18 cellular contexts compared by ENCODE assay signal in genomic region chr2:204738721-204739120, GRCh38.
A peak's percentile ranks its signal among the peaks of the same experiment; 100 is the strongest.
DNase-seq lines count a peak whose midpoint lies in the region; ATAC-seq and TF ChIP-seq lines count a peak whose summit lies in the region.
"Had no signal": no experiment of that assay in that cellular context is flagged by ENCODE, and none has a peak within 500 bp of the region (broad histone marks: within the 10 kb centered on the region; RNA-seq: fewer than 3 reads in every experiment).

No MANE protein-coding gene starts in this region.

- no peak overlapping the region for H3K4me3 ChIP-seq in AG04449 (ENCODE audit: low read depth, low read length)
- H3K4me3 ChIP-seq in GM23248: no peak overlapping the region
- no peak overlapping the region for H3K4me3 ChIP-seq in adipocyte (ENCODE audit: low read length)
- no peak overlapping the region for H3K4me3 ChIP-seq in fibroblast of mammary gland (ENCODE audit: control insufficient read depth, low read depth, low read length)
- no peak overlapping the region for H3K4me3 ChIP-seq in vagina
- H3K4me3 ChIP-seq: SJCRH30 had no signal

- intact Hi-C loops in vagina (cut with DNase I): no loop called here

- TF ChIP-seq CTCF in AG04449 (IDR thresholded peaks at IDR 0.05; ENCODE audit: insufficient read depth, low read length, missing control alignments) (no peak), fibroblast of mammary gland (conservative IDR thresholded peaks at IDR 0.05; ENCODE audit: control insufficient read depth, insufficient read depth, low read depth, low read length) (no peak), vagina (IDR thresholded peaks at IDR 0.05) (no peak)

- H3K36me3 ChIP-seq in GM23248 (ENCODE audit: low read depth) (no peaks in the 10 kb centered on the region), adipocyte (ENCODE audit: control insufficient read depth, insufficient read depth, low read length, severe bottlenecking) (no peaks in the 10 kb centered on the region), vagina (no peaks in the 10 kb centered on the region)
- H3K36me3 ChIP-seq: SJCRH30 had no signal

- no peaks in the 10 kb centered on the region for H3K9me3 ChIP-seq in GM23248 (ENCODE audit: low read depth)
- H3K9me3 ChIP-seq in adipocyte (ENCODE audit: control insufficient read depth, low read length): peaks cover 2% of the 10 kb centered on the region
- no peaks in the 10 kb centered on the region for H3K9me3 ChIP-seq in vagina
- H3K9me3 ChIP-seq: SJCRH30 had no signal

- H3K9me2 ChIP-seq in GM23248 (ENCODE audit: insufficient read depth): no peaks in the 10 kb centered on the region

- peak; percentile 37 for DNase-seq in AG04449 (ENCODE audit: low read depth, low spot score)
- peak; percentile 44 for DNase-seq in GM23248
- peak; percentile 41 for DNase-seq in adipocyte (ENCODE audit: low read depth)
- DNase-seq in fibroblast of mammary gland (ENCODE audit: low read depth): peak; percentile 38
- no peak for DNase-seq in vagina (ENCODE audit: extremely low spot score in 2 of 2)
- DNase-seq in activated CD4-positive, alpha-beta T cell treated with anti-CD3 and anti-CD28 coated beads for 1 hour: no peak
- DNase-seq: CD4-positive, CD25-positive, alpha-beta regulatory T cell; DMS79 treated with DMSO at 0.1 percent for 48 hours; GOT3; Karpas-422; NCI-H1436 treated with DMSO at 0.1 percent for 48 hours; NCI-H2029; NCI-H526 treated with DMSO at 0.1 percent for 48 hours; OCI-M1; SJCRH30 had no signal

- H3K27ac ChIP-seq in GM23248 (no peak overlapping the region), vagina (no peak overlapping the region)
- H3K27ac ChIP-seq: SJCRH30 had no signal

- no peak for TF ChIP-seq POLR2A in vagina (IDR thresholded peaks at IDR 0.05)

- H3K4me1 ChIP-seq in GM23248 (ENCODE audit: insufficient read depth) (no peaks in the 10 kb centered on the region), adipocyte (ENCODE audit: control insufficient read depth, insufficient read depth, low read length) (no peaks in the 10 kb centered on the region), vagina (no peaks in the 10 kb centered on the region)
- H3K4me1 ChIP-seq: SJCRH30 had no signal

- peaks cover 13% of the 10 kb centered on the region; the same call in 1 of the 2 replicates for H3F3A ChIP-seq in GM23248 (ENCODE audit: insufficient read depth)

- POLR2A ChIA-PET in AG04449 (lab: Yijun Ruan, JAX): no interaction called here

- no peak overlapping the region for H2AFZ ChIP-seq in GM23248

- CTCF ChIA-PET in AG04449 (lab: Yijun Ruan, JAX): no interaction called here

- WGBS in GM23248 (ENCODE audit: low coverage in 1 of 2, low lambda C conversion rate in 2 of 2, missing lambda C conversion rate in 2 of 2), 2 experiments: 96 to 100% methylated on average over 1 of the region's 1 CpG

- in situ Hi-C loops in GM23248 (cut with MboI): no loop called here

- H3K9ac ChIP-seq in GM23248 (no peak overlapping the region), adipocyte (ENCODE audit: low read length) (no peak overlapping the region)

- no peaks in the 10 kb centered on the region for H4K20me1 ChIP-seq in GM23248 (ENCODE audit: insufficient read depth)

- H3K27me3 ChIP-seq in GM23248 (replicated peaks; ENCODE audit: insufficient read depth) (no peaks in the 10 kb centered on the region), adipocyte (replicated peaks; ENCODE audit: control insufficient read depth, insufficient read depth, low read length) (no peaks in the 10 kb centered on the region), vagina (no peaks in the 10 kb centered on the region)
- H3K27me3 ChIP-seq: SJCRH30 had no signal

- H3K4me2 ChIP-seq in GM23248 (ENCODE audit: unreplicated experiment): no peak overlapping the region

- ATAC-seq in HG03521 (IDR thresholded peaks at IDR 0.05; ENCODE audit: unreplicated experiment) (no peak), GM19023 (IDR thresholded peaks at IDR 0.05; ENCODE audit: unreplicated experiment) (no peak)
- ATAC-seq: HCT116 had no signal

- H3K79me2 ChIP-seq in GM23248 (ENCODE audit: insufficient read depth): no peaks in the 10 kb centered on the region

Comparison
In these comparisons a context has a peak if more than half of its experiments do, and no peak if none do; other contexts are left out.
1. DNase-seq: peak in AG04449 (single experiment), GM23248 (single experiment), adipocyte (single experiment) and fibroblast of mammary gland (single experiment); none in vagina (0 of 2) and activated CD4-positive, alpha-beta T cell treated with anti-CD3 and anti-CD28 coated beads for 1 hour (single experiment).